33 cellular contexts compared by ENCODE assay signal in genomic region chr7:92729751-92730150, GRCh38.
DNase-seq lines count a peak whose midpoint lies in the region; ATAC-seq, FAIRE-seq and TF ChIP-seq lines count a peak whose summit lies in the region.
"Had no signal": no experiment of that assay in that cellular context is flagged by ENCODE, and none has a peak within 500 bp of the region (broad histone marks: within the 10 kb centered on the region; RNA-seq: fewer than 3 reads in every experiment).

No MANE protein-coding gene starts in this region.

- POLR2A ChIA-PET in CD4-positive, alpha-beta memory T cell (lab: Charles Lee; ENCODE audit: partially characterized antibody): no interaction called here
- POLR2A ChIA-PET in K562 (lab: Yijun Ruan, JAX): no interaction called here

- H3K36me3 ChIP-seq in CD4-positive, alpha-beta memory T cell (ENCODE audit: insufficient read depth, low read length): peaks cover 3% of the 10 kb centered on the region
- H3K36me3 ChIP-seq in K562 (ENCODE audit: control insufficient read depth, insufficient read depth, low read length): peaks cover 29% of the 10 kb centered on the region; the same call in 2 of the 3 replicates
- H3K36me3 ChIP-seq in HAP-1 (replicated peaks): no peaks in the 10 kb centered on the region; the same call in 1 of the 2 replicates
- H3K36me3 ChIP-seq: neural progenitor cell had no signal

- no peak overlapping the region for H3K4me2 ChIP-seq in K562 (ENCODE audit: insufficient read depth, low read length)
- H3K4me2 ChIP-seq: A549, hepatocyte, neural progenitor cell had no signal

- TF ChIP-seq POLR2A in K562 (conservative IDR thresholded peaks at IDR 0.05): no peak

- WGBS in K562 (ENCODE audit: insufficient coverage, low coverage, missing lambda C conversion rate): 91% methylated on average over 2 of the region's 2 CpGs

- H3K9me3 Mint-ChIP-seq in activated CD4-positive, alpha-beta T cell treated with anti-CD3 and anti-CD28 coated beads, Interleukin-2, amount 10 ng/mL, durations not matched to agents 24 days and 14 days: peaks cover 12% of the 10 kb centered on the region
- peaks cover 0 to 1% (median 0%) of the 10 kb centered on the region in 8 donors for H3K9me3 Mint-ChIP-seq in CD4-positive, alpha-beta memory T cell
- H3K9me3 Mint-ChIP-seq: activated B cell treated with CpG ODN at 0.5 μM for 24 hours; brain; CD8-positive, alpha-beta T cell; neural progenitor cell had no signal

- H3K27ac Mint-ChIP-seq in activated CD4-positive, alpha-beta T cell treated with anti-CD3 and anti-CD28 coated beads, Interleukin-2, amount 10 ng/mL, durations not matched to agents 24 days and 14 days: peak overlapping the region; percentile 95
- peak overlapping the region in 4 of 7 donors; percentile 9 to 21 (median 19) for H3K27ac Mint-ChIP-seq in CD4-positive, alpha-beta memory T cell
- peak overlapping the region; percentile 43 for H3K27ac Mint-ChIP-seq in T-helper 17 cell
- H3K27ac Mint-ChIP-seq: activated B cell treated with CpG ODN at 0.5 μM for 24 hours; CD8-positive, alpha-beta T cell; neural progenitor cell had no signal

- H3K79me2 ChIP-seq in K562 (ENCODE audit: control insufficient read depth, insufficient read depth, low read length): peaks cover 50% of the 10 kb centered on the region; the same call in 2 of the 3 replicates

- TF ChIP-seq EP300 in K562 (IDR thresholded peaks at IDR 0.05; ENCODE audit: low read length): no peak

- H4K20me1 ChIP-seq in K562 (replicated peaks; ENCODE audit: control insufficient read depth, insufficient read depth, low read length): no peaks in the 10 kb centered on the region

- no peak for ATAC-seq in T-helper 17 cell
- no peak for ATAC-seq in K562
- no peak for ATAC-seq in GM21723 (IDR thresholded peaks at IDR 0.05; ENCODE audit: unreplicated experiment)
- ATAC-seq: A549; CD8-positive, alpha-beta T cell; gastroesophageal sphincter; HCT116; left colon had no signal

- no peaks in the 10 kb centered on the region for H3K27me3 Mint-ChIP-seq in activated CD4-positive, alpha-beta T cell treated with anti-CD3 and anti-CD28 coated beads, Interleukin-2, amount 10 ng/mL, durations not matched to agents 24 days and 14 days
- H3K27me3 Mint-ChIP-seq in CD4-positive, alpha-beta memory T cell: no peaks in the 10 kb centered on the region
- no peaks in the 10 kb centered on the region for H3K27me3 Mint-ChIP-seq in T-helper 17 cell
- H3K27me3 Mint-ChIP-seq: activated B cell treated with CpG ODN at 0.5 μM for 24 hours, brain had no signal

- peaks cover 61% of the 10 kb centered on the region for H3K36me3 Mint-ChIP-seq in activated CD4-positive, alpha-beta T cell treated with anti-CD3 and anti-CD28 coated beads, Interleukin-2, amount 10 ng/mL, durations not matched to agents 24 days and 14 days (ENCODE audit: low read depth)
- H3K36me3 Mint-ChIP-seq in CD4-positive, alpha-beta memory T cell: peaks cover 15 to 26% of the 10 kb centered on the region in 2 donors
- H3K36me3 Mint-ChIP-seq in T-helper 17 cell (ENCODE audit: low read depth): peaks cover 5% of the 10 kb centered on the region

- no peaks in the 10 kb centered on the region for H3K4me1 ChIP-seq in CD4-positive, alpha-beta memory T cell (ENCODE audit: insufficient read depth, low read length)
- H3K4me1 ChIP-seq in K562 (replicated peaks in 1 of 2; ENCODE audit: control insufficient read depth in 2 of 2, insufficient read depth in 2 of 2, low read length in 2 of 2) (peaks cover 0 to 7% of the 10 kb centered on the region in 2 experiments; a peak in 2 of 5 replicates), HAP-1 (peaks cover 9% of the 10 kb centered on the region)
- H3K4me1 ChIP-seq: neural progenitor cell, thyroid gland had no signal

- no TSS peak for BruUV-seq in K562 (replicated peaks; lab: Mats Ljungman, UMichigan)

- H3K27ac ChIP-seq in CD4-positive, alpha-beta memory T cell (ENCODE audit: low read depth, low read length): no peak overlapping the region
- no peak overlapping the region for H3K27ac ChIP-seq in K562 (ENCODE audit: extremely low read depth, low read depth, low read length)
- H3K27ac ChIP-seq: dorsolateral prefrontal cortex, gastroesophageal sphincter, hepatocyte, neural progenitor cell, sigmoid colon, stomach, thyroid gland had no signal

- H2AFZ ChIP-seq in K562 (ENCODE audit: low read depth, low read length): no peak overlapping the region
- H2AFZ ChIP-seq: hepatocyte, neural progenitor cell had no signal

- no peak for DNase-seq in activated CD4-positive, alpha-beta T cell treated with anti-CD3 and anti-CD28 coated beads, Interleukin-2, amount 10 ng/mL, durations not matched to agents 24 days and 14 days
- DNase-seq in activated CD4-positive, alpha-beta T cell treated with anti-CD3 and anti-CD28 coated beads for 1 hour: no peak
- DNase-seq in CD4-positive, alpha-beta memory T cell: no peak
- no peak for DNase-seq in T-helper 17 cell
- DNase-seq in K562 (ENCODE audit: extremely low read depth in 1 of 4, low spot score in 3 of 4): no peak
- no peak for DNase-seq in NK-92 (lab: John Stamatoyannopoulos, UW; ENCODE audit: unreplicated experiment)
- DNase-seq in HAP-1 (ENCODE audit: low spot score in 2 of 2): no peak
- DNase-seq: activated B cell treated with CpG ODN at 0.5 μM for 24 hours; CD8-positive, alpha-beta T cell; cerebellar nuclear complex; dorsolateral prefrontal cortex; Kasumi-1; left colon; MV-4-11; NCI-H146; NCI-H2171; NCI-H510A treated with DMSO at 0.1 percent for 48 hours; NK-92 treated with Interleukin-12 subunit alpha and Interleukin-12 subunit beta, amount 100 ng/mL, for 24 hours; PC-3; posterior cingulate gyrus; Right ventricle myocardium superior; sigmoid colon; stomach; T1000; thyroid gland had no signal

- FAIRE-seq in K562 (lab: Jason Lieb, UNC): no peak
- FAIRE-seq: A549, GM12891 had no signal

- no peak overlapping the region for H3K4me3 ChIP-seq in CD4-positive, alpha-beta memory T cell (ENCODE audit: low read length in 2 of 2)
- no peak overlapping the region for H3K4me3 ChIP-seq in K562
- no peak overlapping the region for H3K4me3 ChIP-seq in HAP-1
- H3K4me3 ChIP-seq: A549, dorsolateral prefrontal cortex, gastroesophageal sphincter, hepatocyte, neural progenitor cell, sigmoid colon, stomach, thyroid gland had no signal

- no peaks in the 10 kb centered on the region for H3K9me1 ChIP-seq in K562 (ENCODE audit: control insufficient read depth, insufficient read depth, low read length)

- H3K9me3 ChIP-seq in CD4-positive, alpha-beta memory T cell (ENCODE audit: control insufficient read depth in 1 of 2, low read length in 2 of 2): no peaks in the 10 kb centered on the region
- no peaks in the 10 kb centered on the region for H3K9me3 ChIP-seq in T-helper 17 cell (ENCODE audit: control insufficient read depth, low read length, poor library complexity, severe bottlenecking)
- H3K9me3 ChIP-seq in K562 (replicated peaks; ENCODE audit: control insufficient read depth, insufficient read depth, low read depth, low read length): no peaks in the 10 kb centered on the region
- no peaks in the 10 kb centered on the region for H3K9me3 ChIP-seq in HAP-1
- H3K9me3 ChIP-seq: A549, gastroesophageal sphincter, sigmoid colon, stomach, thyroid gland had no signal

- H3K9ac ChIP-seq in K562 (ENCODE audit: insufficient read depth in 1 of 2, low read depth in 2 of 2, low read length in 2 of 2): no peak overlapping the region
- H3K9ac ChIP-seq: neural progenitor cell had no signal

- CTCF ChIA-PET in CD4-positive, alpha-beta memory T cell (lab: Charles Lee; ENCODE audit: partially characterized antibody): interaction anchor here (1.4 kb wide), 1 partner anchor 103 kb away, joined by 3 read pairs; no protein-coding TSS in a partner anchor
- CTCF ChIA-PET in K562 (lab: Yijun Ruan, JAX; ENCODE audit: low intra/inter-chr PET ratio): no interaction called here

- peak overlapping the region; percentile 10 for H3K4me3 Mint-ChIP-seq in activated CD4-positive, alpha-beta T cell treated with anti-CD3 and anti-CD28 coated beads, Interleukin-2, amount 10 ng/mL, durations not matched to agents 24 days and 14 days
- no peak overlapping the region for H3K4me3 Mint-ChIP-seq in CD4-positive, alpha-beta memory T cell
- H3K4me3 Mint-ChIP-seq in T-helper 17 cell: no peak overlapping the region
- H3K4me3 Mint-ChIP-seq: activated B cell treated with CpG ODN at 0.5 μM for 24 hours; brain; CD8-positive, alpha-beta T cell; neural progenitor cell had no signal

- no peak for TF ChIP-seq CTCF in K562 (IDR thresholded peaks at IDR 0.05 in 2 of 3, conservative IDR thresholded peaks at IDR 0.05 in 1 of 3; ENCODE audit: insufficient read depth in 2 of 3, low read depth in 1 of 3, low read length in 3 of 3)

- intact Hi-C loops in activated CD4-positive, alpha-beta T cell treated with anti-CD3 and anti-CD28 coated beads, Interleukin-2, amount 10 ng/mL, durations not matched to agents 24 days and 14 days (cut with micrococcal nuclease): loop anchor here (2.0 kb wide), 1 partner anchor 103 kb away; no protein-coding TSS in a partner anchor
- intact Hi-C loops in CD4-positive, alpha-beta memory T cell (cut with micrococcal nuclease): no loop called here
- intact Hi-C loops in K562 (cut with micrococcal nuclease): no loop called here

- peaks cover 51% of the 10 kb centered on the region for H3K4me1 Mint-ChIP-seq in activated CD4-positive, alpha-beta T cell treated with anti-CD3 and anti-CD28 coated beads, Interleukin-2, amount 10 ng/mL, durations not matched to agents 24 days and 14 days
- peaks cover 9 to 28% (median 20%) of the 10 kb centered on the region in 4 donors for H3K4me1 Mint-ChIP-seq in CD4-positive, alpha-beta memory T cell
- H3K4me1 Mint-ChIP-seq in T-helper 17 cell: peaks cover 19% of the 10 kb centered on the region

- no peaks in the 10 kb centered on the region for H3K27me3 ChIP-seq in CD4-positive, alpha-beta memory T cell (ENCODE audit: insufficient read depth, low read length)
- H3K27me3 ChIP-seq in K562 (ENCODE audit: control insufficient read depth in 2 of 2, insufficient read depth in 2 of 2, low read length in 2 of 2) (no peaks in the 10 kb centered on the region), HAP-1 (ENCODE audit: low read depth) (no peaks in the 10 kb centered on the region)
- H3K27me3 ChIP-seq: dorsolateral prefrontal cortex, gastroesophageal sphincter, hepatocyte, neural progenitor cell, sigmoid colon, stomach, thyroid gland had no signal

- in situ Hi-C loops in K562 (cut with MboI): no loop called here
- in situ Hi-C loops in HAP-1 (cut with MboI; ENCODE audit: low sequenced_read_pairs): no loop called here

- TF ChIP-seq RAD21 in K562 (CRISPR knock-in tag; conservative IDR thresholded peaks at IDR 0.05 in 1 of 2, IDR thresholded peaks at IDR 0.05 in 1 of 2): no peak

Comparison
In these comparisons a context has a peak if more than half of its experiments do, and no peak if none do; other contexts are left out.
1. H3K27ac Mint-ChIP-seq: peak in every context shown above with its lines; median percentile 95 in activated CD4-positive, alpha-beta T cell treated with anti-CD3 and anti-CD28 coated beads, Interleukin-2, amount 10 ng/mL, durations not matched to agents 24 days and 14 days; 43 in T-helper 17 cell; 19 in CD4-positive, alpha-beta memory T cell.